Comparison of ENCODE assay signal across 1 cellular context in the genomic region with DNA sequence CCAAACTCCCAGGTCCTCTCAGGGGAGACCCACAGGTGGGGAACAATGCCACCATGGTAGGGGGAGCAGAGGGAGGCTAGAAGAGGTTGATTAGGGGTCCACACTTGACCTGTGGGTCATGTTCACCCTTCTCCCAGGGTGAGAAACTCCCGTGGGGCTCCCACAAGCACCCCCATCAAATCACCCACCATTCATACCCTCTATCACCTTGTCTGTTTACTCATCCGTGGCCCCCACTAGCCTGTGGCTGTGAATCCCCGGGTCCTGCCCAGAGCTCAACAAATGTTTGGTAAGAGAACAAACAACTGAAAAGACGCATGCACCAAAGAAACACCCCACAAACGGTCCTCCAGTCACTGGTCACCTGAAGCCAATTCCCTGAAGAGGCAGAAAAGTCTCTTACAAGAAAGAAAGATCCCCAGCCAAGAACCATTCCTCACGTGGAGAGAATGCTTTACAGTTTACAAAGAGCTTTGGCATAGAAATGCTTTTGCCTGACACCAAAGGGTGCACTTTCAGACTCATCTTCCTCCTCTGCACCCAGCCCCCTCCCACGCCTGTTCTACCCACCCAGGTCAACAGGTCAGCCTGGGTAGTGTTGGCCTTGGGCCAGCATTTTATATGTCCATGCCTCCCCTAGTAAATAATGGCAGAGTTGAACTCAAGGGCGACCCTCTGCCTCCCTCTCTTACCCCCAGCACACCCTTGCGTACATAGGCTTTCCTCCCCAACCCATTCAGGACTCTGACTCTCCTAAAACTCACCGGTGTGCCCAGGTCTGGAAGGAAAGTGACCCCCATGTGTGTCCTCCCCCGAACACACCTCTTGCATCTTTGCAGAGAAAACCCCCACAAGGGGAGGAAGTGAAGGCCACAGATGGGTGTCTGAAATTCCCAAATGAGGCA.
TF ChIP-seq lines count a peak whose summit lies in the region.

No MANE protein-coding gene starts in this region.

TF ChIP-seq in GM23338, 12 proteins besides CTCF, POLR2A, EP300 and RAD21 (continued from another document):
- no peak for TF ChIP-seq ZNF462 (CRISPR knock-in tag; IDR thresholded peaks at IDR 0.05)
- no peak for TF ChIP-seq ZNF114 (CRISPR knock-in tag; IDR thresholded peaks at IDR 0.05)
- TF ChIP-seq ZNF331 (CRISPR knock-in tag; IDR thresholded peaks at IDR 0.05; ENCODE audit: low read depth), result no peak
- TF ChIP-seq, protein P1, sequence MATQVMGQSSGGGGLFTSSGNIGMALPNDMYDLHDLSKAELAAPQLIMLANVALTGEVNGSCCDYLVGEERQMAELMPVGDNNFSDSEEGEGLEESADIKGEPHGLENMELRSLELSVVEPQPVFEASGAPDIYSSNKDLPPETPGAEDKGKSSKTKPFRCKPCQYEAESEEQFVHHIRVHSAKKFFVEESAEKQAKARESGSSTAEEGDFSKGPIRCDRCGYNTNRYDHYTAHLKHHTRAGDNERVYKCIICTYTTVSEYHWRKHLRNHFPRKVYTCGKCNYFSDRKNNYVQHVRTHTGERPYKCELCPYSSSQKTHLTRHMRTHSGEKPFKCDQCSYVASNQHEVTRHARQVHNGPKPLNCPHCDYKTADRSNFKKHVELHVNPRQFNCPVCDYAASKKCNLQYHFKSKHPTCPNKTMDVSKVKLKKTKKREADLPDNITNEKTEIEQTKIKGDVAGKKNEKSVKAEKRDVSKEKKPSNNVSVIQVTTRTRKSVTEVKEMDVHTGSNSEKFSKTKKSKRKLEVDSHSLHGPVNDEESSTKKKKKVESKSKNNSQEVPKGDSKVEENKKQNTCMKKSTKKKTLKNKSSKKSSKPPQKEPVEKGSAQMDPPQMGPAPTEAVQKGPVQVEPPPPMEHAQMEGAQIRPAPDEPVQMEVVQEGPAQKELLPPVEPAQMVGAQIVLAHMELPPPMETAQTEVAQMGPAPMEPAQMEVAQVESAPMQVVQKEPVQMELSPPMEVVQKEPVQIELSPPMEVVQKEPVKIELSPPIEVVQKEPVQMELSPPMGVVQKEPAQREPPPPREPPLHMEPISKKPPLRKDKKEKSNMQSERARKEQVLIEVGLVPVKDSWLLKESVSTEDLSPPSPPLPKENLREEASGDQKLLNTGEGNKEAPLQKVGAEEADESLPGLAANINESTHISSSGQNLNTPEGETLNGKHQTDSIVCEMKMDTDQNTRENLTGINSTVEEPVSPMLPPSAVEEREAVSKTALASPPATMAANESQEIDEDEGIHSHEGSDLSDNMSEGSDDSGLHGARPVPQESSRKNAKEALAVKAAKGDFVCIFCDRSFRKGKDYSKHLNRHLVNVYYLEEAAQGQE (IDR thresholded peaks at IDR 0.05; ENCODE audit: unreplicated experiment), result no peak
- no peak for TF ChIP-seq CREB1 (CRISPR knock-in tag; IDR thresholded peaks at IDR 0.05; ENCODE audit: low read depth)
- TF ChIP-seq JUNB (IDR thresholded peaks at IDR 0.05; ENCODE audit: unreplicated experiment), result no peak
- TF ChIP-seq POLR2AphosphoS5 (IDR thresholded peaks at IDR 0.05; ENCODE audit: low read depth), result no peak
- no peak for TF ChIP-seq NANOG (IDR thresholded peaks at IDR 0.05; ENCODE audit: borderline replicate concordance)
- TF ChIP-seq EZH2phosphoT487 (IDR thresholded peaks at IDR 0.05; ENCODE audit: unreplicated experiment), result no peak
- no peak for TF ChIP-seq ETS1 (IDR thresholded peaks at IDR 0.05)
- TF ChIP-seq STAT1 (IDR thresholded peaks at IDR 0.05; ENCODE audit: unreplicated experiment), result no peak
